Comparison of ENCODE assay signal across 13 cellular contexts in genomic region chr7:154640266-154640865, GRCh38.
A peak's percentile ranks its signal among the peaks of the same experiment; 100 is the strongest.
DNase-seq lines count a peak whose midpoint lies in the region; ATAC-seq and TF ChIP-seq lines count a peak whose summit lies in the region.
"Had no signal": no experiment of that assay in that cellular context is flagged by ENCODE, and none has a peak within 500 bp of the region (broad histone marks: within the 10 kb centered on the region; RNA-seq: fewer than 3 reads in every experiment).

No MANE protein-coding gene starts in this region.

- TF ChIP-seq CTCF in SK-N-SH (IDR thresholded peaks at IDR 0.05) (no peak), OCI-LY7 (conservative IDR thresholded peaks at IDR 0.05; ENCODE audit: low read length) (peak; percentile 52), hepatocyte (IDR thresholded peaks at IDR 0.05; ENCODE audit: poor library complexity) (peak; percentile 40), transverse colon (IDR thresholded peaks at IDR 0.05) (peak in 4 of 5 experiments; percentile 7 to 48 (median 32)), breast epithelium (IDR thresholded peaks at IDR 0.05) (no peak)

- H2AFZ ChIP-seq in SK-N-SH (ENCODE audit: low read depth) (no peak overlapping the region), OCI-LY7 (ENCODE audit: low read length) (no peak overlapping the region), hepatocyte (no peak overlapping the region)

- 41% methylated on average over 10 of the region's 10 CpGs for WGBS in SK-N-SH (ENCODE audit: low lambda C conversion rate)
- WGBS in hepatocyte (ENCODE audit: low lambda C conversion rate, missing lambda C conversion rate), result 39% methylated on average over 10 of the region's 10 CpGs
- WGBS in transverse colon (ENCODE audit: low coverage in 1 of 2), 2 donors, result 34 to 61% methylated on average over 7 to 10 of the region's 10 CpGs

- BruUV-seq in OCI-LY7 (replicated peaks; lab: Mats Ljungman, UMichigan), result no TSS peak

- no peak for TF ChIP-seq POLR2A in transverse colon (IDR thresholded peaks at IDR 0.05)
- TF ChIP-seq POLR2A in breast epithelium (IDR thresholded peaks at IDR 0.05), result no peak

- in situ Hi-C loops in transverse colon (cut with MboI; ENCODE audit: low pct_ligation_motif_present in 1 of 4, low pct_unique_long_range_greater_than_20kb in 1 of 4, low sequenced_read_pairs in 3 of 4), result no loop called here

- H3K79me2 ChIP-seq in SK-N-SH (ENCODE audit: insufficient read depth), result no peaks in the 10 kb centered on the region
- no peaks in the 10 kb centered on the region for H3K79me2 ChIP-seq in OCI-LY7 (ENCODE audit: insufficient read depth, low read depth, low read length)
- no peaks in the 10 kb centered on the region for H3K79me2 ChIP-seq in hepatocyte

- H3K9ac ChIP-seq in SK-N-SH, result no peak overlapping the region

- H3K4me2 ChIP-seq in SK-N-SH (no peak overlapping the region), OCI-LY7 (ENCODE audit: low read length) (no peak overlapping the region), hepatocyte (no peak overlapping the region)

- no peaks in the 10 kb centered on the region for H3F3A ChIP-seq in SK-N-SH (replicated peaks; ENCODE audit: insufficient read depth)

- no peak for ATAC-seq in SK-N-SH treated with all-trans-retinoic acid at 6 μM for 48 hours
- ATAC-seq in HG02678 (IDR thresholded peaks at IDR 0.05; ENCODE audit: unreplicated experiment), result no peak
- ATAC-seq: activated CD4-positive, CD25-positive, alpha-beta regulatory T cell treated with anti-CD3 and anti-CD28 coated beads, Interleukin-2, amount 50 U/mL, for 24 hours; body of pancreas had no signal

- POLR2A ChIA-PET in SK-N-SH (lab: Yijun Ruan, JAX) (no interaction called here), OCI-LY7 (lab: Charles Lee) (interaction anchor here (0.6 to 1.5 kb wide), 2 partner anchors 13 to 147 kb away, joined by 3 to 5 read pairs; no protein-coding TSS in a partner anchor)

- no peak overlapping the region for H3K27ac ChIP-seq in SK-N-SH (ENCODE audit: low read depth in 2 of 2, low read length in 1 of 2)
- no peak overlapping the region for H3K27ac ChIP-seq in OCI-LY7 (ENCODE audit: low read depth, low read length, poor library complexity, severe bottlenecking)
- H3K27ac ChIP-seq in hepatocyte, result no peak overlapping the region
- H3K27ac ChIP-seq in transverse colon, result no peak overlapping the region
- H3K27ac ChIP-seq in breast epithelium, result no peak overlapping the region
- H3K27ac ChIP-seq: body of pancreas, SJSA1 had no signal

- H3K4me1 ChIP-seq in SK-N-SH (ENCODE audit: control insufficient read depth in 1 of 2, insufficient read depth in 2 of 2, low read depth in 1 of 2, low read length in 1 of 2) (no peaks in the 10 kb centered on the region), OCI-LY7 (ENCODE audit: insufficient read depth, low read length, poor library complexity, severe bottlenecking) (no peaks in the 10 kb centered on the region), hepatocyte (ENCODE audit: insufficient read depth) (no peaks in the 10 kb centered on the region), transverse colon (no peaks in the 10 kb centered on the region), breast epithelium (no peaks in the 10 kb centered on the region)
- H3K4me1 ChIP-seq: body of pancreas, SJSA1 had no signal

- DNase-seq in SK-N-SH (peak; percentile 69), OCI-LY7 (ENCODE audit: low spot score) (no peak), hepatocyte (ENCODE audit: low spot score) (peak; percentile 21), transverse colon (peak; percentile 11), breast epithelium (ENCODE audit: low spot score in 2 of 2) (no peak), COLO829 (ENCODE audit: low spot score) (no peak)
- DNase-seq: GDM1, NCI-H2081 treated with DMSO at 0.1 percent for 48 hours had no signal

- H3K9me2 ChIP-seq in SK-N-SH, result no peaks in the 10 kb centered on the region
- no peaks in the 10 kb centered on the region for H3K9me2 ChIP-seq in OCI-LY7 (ENCODE audit: insufficient read depth, low read length)
- H3K9me2 ChIP-seq in hepatocyte (replicated peaks; ENCODE audit: insufficient read depth), result no peaks in the 10 kb centered on the region

- H3K4me3 ChIP-seq in SK-N-SH (ENCODE audit: low read depth in 2 of 2, low read length in 1 of 2) (no peak overlapping the region), OCI-LY7 (ENCODE audit: low read depth, low read length, poor library complexity, severe bottlenecking) (no peak overlapping the region), hepatocyte (no peak overlapping the region), transverse colon (no peak overlapping the region), breast epithelium (no peak overlapping the region)
- H3K4me3 ChIP-seq: body of pancreas, SJSA1 had no signal

- H3K9me3 ChIP-seq in SK-N-SH (peaks cover 13% of the 10 kb centered on the region; the same call in 1 of the 2 replicates), OCI-LY7 (ENCODE audit: low read length) (no peaks in the 10 kb centered on the region), hepatocyte (ENCODE audit: low read depth) (no peaks in the 10 kb centered on the region), transverse colon (no peaks in the 10 kb centered on the region), breast epithelium (peaks cover 0 to 10% of the 10 kb centered on the region in 2 donors)
- H3K9me3 ChIP-seq: body of pancreas had no signal

- H3K27me3 ChIP-seq in SK-N-SH (ENCODE audit: insufficient read depth) (no peaks in the 10 kb centered on the region), hepatocyte (no peaks in the 10 kb centered on the region), transverse colon (no peaks in the 10 kb centered on the region), breast epithelium (no peaks in the 10 kb centered on the region)
- H3K27me3 ChIP-seq: body of pancreas, SJSA1 had no signal

- H3K36me3 ChIP-seq in SK-N-SH (replicated peaks in 1 of 2; ENCODE audit: control insufficient read depth in 1 of 2, insufficient read depth in 2 of 2, low read length in 1 of 2), result no peaks in the 10 kb centered on the region
- H3K36me3 ChIP-seq in OCI-LY7 (ENCODE audit: insufficient read depth, low read length), result no peaks in the 10 kb centered on the region
- H3K36me3 ChIP-seq in hepatocyte (replicated peaks; ENCODE audit: insufficient read depth, low read depth), result no peaks in the 10 kb centered on the region
- no peaks in the 10 kb centered on the region for H3K36me3 ChIP-seq in transverse colon
- no peaks in the 10 kb centered on the region for H3K36me3 ChIP-seq in breast epithelium
- H3K36me3 ChIP-seq: SJSA1 had no signal

- TF ChIP-seq RAD21 in SK-N-SH (IDR thresholded peaks at IDR 0.05; ENCODE audit: low read length), result peak; percentile 83

- intact Hi-C loops in OCI-LY7 (cut with micrococcal nuclease; ENCODE audit: unreplicated experiment), result no loop called here
- intact Hi-C loops in transverse colon (cut with DNase I; ENCODE audit: low total_unique reads), result no loop called here
- intact Hi-C loops in breast epithelium (cut with DNase I; ENCODE audit: low total_unique reads), result loop anchor here (5.0 kb wide), 1 partner anchor 1482 kb away; no protein-coding TSS in a partner anchor

- CTCF ChIA-PET in SK-N-SH (lab: Yijun Ruan, JAX), result interaction anchor here (0.6 to 4.8 kb wide), 40 partner anchors 9 to 275 kb away, joined by 3 to 72 read pairs (median 5); no protein-coding TSS in a partner anchor
- CTCF ChIA-PET in OCI-LY7 (lab: Charles Lee; ENCODE audit: unreplicated experiment), result no interaction called here

- TF ChIP-seq EP300 in SK-N-SH (IDR thresholded peaks at IDR 0.05; ENCODE audit: borderline replicate concordance in 1 of 2, low read depth in 1 of 2, low read length in 1 of 2) (no peak), transverse colon (IDR thresholded peaks at IDR 0.05; ENCODE audit: low read depth) (no peak)

- H4K20me1 ChIP-seq in SK-N-SH (ENCODE audit: insufficient read depth), result no peaks in the 10 kb centered on the region
- no peaks in the 10 kb centered on the region for H4K20me1 ChIP-seq in OCI-LY7 (ENCODE audit: insufficient read depth, low read length)
- no peaks in the 10 kb centered on the region for H4K20me1 ChIP-seq in hepatocyte (ENCODE audit: insufficient read depth, poor library complexity, severe bottlenecking)

TF ChIP-seq in SK-N-SH, 30 proteins besides CTCF, POLR2A, EP300 and RAD21:
- 0 out of 2 replicates have a peak, but pooled peaks have one; percentile 18 for TF ChIP-seq GATA2 (CRISPR knock-in tag; IDR thresholded peaks at IDR 0.05)
- TF ChIP-seq, protein P1, sequence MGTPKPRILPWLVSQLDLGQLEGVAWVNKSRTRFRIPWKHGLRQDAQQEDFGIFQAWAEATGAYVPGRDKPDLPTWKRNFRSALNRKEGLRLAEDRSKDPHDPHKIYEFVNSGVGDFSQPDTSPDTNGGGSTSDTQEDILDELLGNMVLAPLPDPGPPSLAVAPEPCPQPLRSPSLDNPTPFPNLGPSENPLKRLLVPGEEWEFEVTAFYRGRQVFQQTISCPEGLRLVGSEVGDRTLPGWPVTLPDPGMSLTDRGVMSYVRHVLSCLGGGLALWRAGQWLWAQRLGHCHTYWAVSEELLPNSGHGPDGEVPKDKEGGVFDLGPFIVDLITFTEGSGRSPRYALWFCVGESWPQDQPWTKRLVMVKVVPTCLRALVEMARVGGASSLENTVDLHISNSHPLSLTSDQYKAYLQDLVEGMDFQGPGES (IDR thresholded peaks at IDR 0.05; ENCODE audit: low read depth, low read length), result no peak
- TF ChIP-seq SMC3 (IDR thresholded peaks at IDR 0.05; ENCODE audit: low read depth, low read length), result peak; percentile 62

TF ChIP-seq in SK-N-SH treated with all-trans-retinoic acid at 6 μM for 48 hours, 23 proteins besides CTCF, POLR2A, EP300 and RAD21 (continues in another document):
- TF ChIP-seq TSHZ2 (CRISPR knock-in tag; IDR thresholded peaks at IDR 0.05) (no peak), GLIS3 (CRISPR knock-in tag; IDR thresholded peaks at IDR 0.05) (no peak), ZNF8 (CRISPR knock-in tag; IDR thresholded peaks at IDR 0.05) (no peak)

Comparison
In these comparisons a context has a peak if more than half of its experiments do, and no peak if none do; other contexts are left out.
1. DNase-seq: peak in SK-N-SH (single experiment), hepatocyte (single experiment) and transverse colon (single experiment); none in OCI-LY7 (single experiment), breast epithelium (0 of 2) and COLO829 (single experiment).
2. CTCF ChIP-seq: peak in OCI-LY7 (single experiment), hepatocyte (single experiment) and transverse colon (4 of 5); none in SK-N-SH (single experiment) and breast epithelium (0 of 3).